28 cellular contexts compared by ENCODE assay signal in the genomic region with DNA sequence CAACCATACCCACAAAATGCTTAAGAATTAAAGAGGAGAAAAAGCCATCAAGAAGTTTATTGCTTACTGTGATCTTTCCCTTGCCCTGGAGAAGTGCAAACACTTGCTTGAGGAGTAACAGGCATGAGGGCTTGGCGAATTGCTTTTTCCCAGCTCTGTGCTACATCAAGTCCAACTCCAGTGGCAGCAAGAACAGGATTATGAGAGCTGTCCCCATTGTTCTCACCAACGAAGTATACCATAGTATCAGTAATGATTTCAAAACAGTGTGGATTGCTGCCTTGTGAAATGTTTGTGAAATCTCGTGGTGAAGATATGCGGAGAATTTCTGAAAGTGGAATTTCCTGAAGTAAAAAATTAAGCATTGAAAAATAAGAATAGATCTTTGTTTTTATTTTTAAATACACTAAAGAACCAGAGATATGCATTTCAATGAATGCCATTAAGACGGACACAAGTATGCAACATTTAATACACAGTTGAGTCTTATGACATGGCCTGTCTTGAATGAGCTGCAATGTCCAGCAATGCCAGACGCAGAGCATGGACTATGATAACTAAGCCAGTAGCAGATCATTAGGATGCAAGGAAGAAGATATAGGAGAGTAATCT. TPM values are rescaled to one million over a fixed set of nuclear protein-coding genes. Genes with fewer than 3 reads are reported as not detected.
DNase-seq lines count a peak whose midpoint lies in the region; TF ChIP-seq lines count a peak whose summit lies in the region.
"Had no signal": no experiment of that assay in that cellular context is flagged by ENCODE, and none has a peak within 500 bp of the region (broad histone marks: within the 10 kb centered on the region; RNA-seq: fewer than 3 reads in every experiment).

No MANE protein-coding gene starts in this region.

- H3K27ac ChIP-seq in neural progenitor cell: no peak overlapping the region
- H3K27ac ChIP-seq: left ventricle myocardium inferior, thyroid gland had no signal

- no peaks in the 10 kb centered on the region for H4K20me1 ChIP-seq in neural progenitor cell (ENCODE audit: low read depth)

- no peak overlapping the region for H3K4me3 Mint-ChIP-seq in neural progenitor cell
- H3K4me3 Mint-ChIP-seq: activated CD4-positive, alpha-beta memory T cell treated with anti-CD3 and anti-CD28 coated beads for 36 hours; activated naive CD4-positive, alpha-beta T cell treated with anti-CD3 and anti-CD28 coated beads, Interleukin-2, amount 10 ng/mL, durations not matched to agents 7 days and 5 days; activated T-helper 1 cell treated with anti-CD3 and anti-CD28 coated beads, Interleukin-12 subunit alpha, Interleukin-12 subunit beta, Interleukin-2, Interleukin-4 antibody, amounts not matched to agents 30 ng/mL and 10 ng/mL and 1 ng/mL, durations not matched to agents 14 hours and 24 hours and 36 hours; HFFc6; naive B cell; stimulated activated naive CD8-positive, alpha-beta T cell treated with anti-CD3 and anti-CD28 coated beads, Interleukin-15, Interleukin-2, amounts not matched to agents 100 ng/mL and 50 ng/mL, for 24 hours had no signal

- H3K36me3 ChIP-seq in neural progenitor cell: peaks cover 30% of the 10 kb centered on the region

- TF ChIP-seq CTCF in AG09309 (IDR thresholded peaks at IDR 0.05; ENCODE audit: control insufficient read depth, insufficient read depth, low read depth, low read length, missing control alignments) (no peak), neural progenitor cell (IDR thresholded peaks at IDR 0.05) (no peak)

- no peak overlapping the region for H3K4me2 ChIP-seq in neural progenitor cell

- H3K9me3 ChIP-seq in neural progenitor cell (ENCODE audit: low read depth): no peaks in the 10 kb centered on the region
- H3K9me3 ChIP-seq: left ventricle myocardium inferior, thyroid gland had no signal

- H3K4me1 ChIP-seq in neural progenitor cell: no peaks in the 10 kb centered on the region
- H3K4me1 ChIP-seq: left ventricle myocardium inferior, thyroid gland had no signal

- H3K27me3 ChIP-seq in neural progenitor cell: no peaks in the 10 kb centered on the region
- H3K27me3 ChIP-seq: thyroid gland had no signal

- DNase-seq in AG09309 (ENCODE audit: low read depth): peak; percentile 1
- DNase-seq in EL: peak; percentile 5
- DNase-seq in amniotic epithelial cell (ENCODE audit: low read depth): peak; percentile 84
- no peak for DNase-seq in neural progenitor cell (ENCODE audit: low spot score)
- no peak for DNase-seq in NCI-H82 treated with DMSO at 0.1 percent for 48 hours (lab: John Stamatoyannopoulos, UW; ENCODE audit: unreplicated experiment)
- DNase-seq in NCI-H2107 treated with DMSO at 0.1 percent for 48 hours (lab: John Stamatoyannopoulos, UW; ENCODE audit: unreplicated experiment): no peak
- no peak for DNase-seq in SK-N-DZ (ENCODE audit: low spot score)
- DNase-seq: activated CD4-positive, alpha-beta memory T cell treated with anti-CD3 and anti-CD28 coated beads for 36 hours; activated CD4-positive, CD25-positive, alpha-beta regulatory T cell treated with anti-CD3 and anti-CD28 coated beads, Interleukin-2, amount 50 U/mL, for 72 hours; activated CD8-positive, alpha-beta memory T cell treated with anti-CD3 and anti-CD28 coated beads, Interleukin-2, amount 50 U/mL, for 4 hours; activated naive CD4-positive, alpha-beta T cell treated with anti-CD3 and anti-CD28 coated beads, Interleukin-2, amount 10 ng/mL, durations not matched to agents 7 days and 5 days; Calu3; DMS79 treated with DMSO at 0.1 percent for 48 hours; HFFc6; hypothalamus; islet precursor cell; left ventricle myocardium inferior; naive B cell; NCI-H1694; NCI-H2171 treated with DMSO at 0.1 percent for 48 hours; NCI-H524; NK-92 treated with Interleukin-12 subunit alpha and Interleukin-12 subunit beta, amount 100 ng/mL, for 24 hours; occipital lobe; SHP77; thyroid gland had no signal

- H2AFZ ChIP-seq in neural progenitor cell (replicated peaks): no peak overlapping the region

- H3K36me3 Mint-ChIP-seq in neural progenitor cell: peaks cover 16% of the 10 kb centered on the region

- H3K9me3 Mint-ChIP-seq in neural progenitor cell: no peaks in the 10 kb centered on the region
- H3K9me3 Mint-ChIP-seq: activated CD4-positive, alpha-beta memory T cell treated with anti-CD3 and anti-CD28 coated beads for 36 hours; activated naive CD4-positive, alpha-beta T cell treated with anti-CD3 and anti-CD28 coated beads, Interleukin-2, amount 10 ng/mL, durations not matched to agents 7 days and 5 days; activated T-helper 1 cell treated with anti-CD3 and anti-CD28 coated beads, Interleukin-12 subunit alpha, Interleukin-12 subunit beta, Interleukin-2, Interleukin-4 antibody, amounts not matched to agents 30 ng/mL and 10 ng/mL and 1 ng/mL, durations not matched to agents 14 hours and 24 hours and 36 hours; HFFc6; naive B cell; stimulated activated naive CD8-positive, alpha-beta T cell treated with anti-CD3 and anti-CD28 coated beads, Interleukin-15, Interleukin-2, amounts not matched to agents 100 ng/mL and 50 ng/mL, for 24 hours had no signal

- peak overlapping the region; percentile 29 for H3K27ac Mint-ChIP-seq in neural progenitor cell
- H3K27ac Mint-ChIP-seq: activated CD4-positive, alpha-beta memory T cell treated with anti-CD3 and anti-CD28 coated beads for 36 hours; activated naive CD4-positive, alpha-beta T cell treated with anti-CD3 and anti-CD28 coated beads, Interleukin-2, amount 10 ng/mL, durations not matched to agents 7 days and 5 days; activated T-helper 1 cell treated with anti-CD3 and anti-CD28 coated beads, Interleukin-12 subunit alpha, Interleukin-12 subunit beta, Interleukin-2, Interleukin-4 antibody, amounts not matched to agents 30 ng/mL and 10 ng/mL and 1 ng/mL, durations not matched to agents 14 hours and 24 hours and 36 hours; HFFc6; stimulated activated naive CD8-positive, alpha-beta T cell treated with anti-CD3 and anti-CD28 coated beads, Interleukin-15, Interleukin-2, amounts not matched to agents 100 ng/mL and 50 ng/mL, for 24 hours had no signal

- no peaks in the 10 kb centered on the region for H3K27me3 Mint-ChIP-seq in neural progenitor cell (ENCODE audit: insufficient read depth, low read depth)
- H3K27me3 Mint-ChIP-seq: activated CD4-positive, alpha-beta memory T cell treated with anti-CD3 and anti-CD28 coated beads for 36 hours; activated naive CD4-positive, alpha-beta T cell treated with anti-CD3 and anti-CD28 coated beads, Interleukin-2, amount 10 ng/mL, durations not matched to agents 7 days and 5 days; naive B cell; stimulated activated naive CD8-positive, alpha-beta T cell treated with anti-CD3 and anti-CD28 coated beads, Interleukin-15, Interleukin-2, amounts not matched to agents 100 ng/mL and 50 ng/mL, for 24 hours had no signal

- no peaks in the 10 kb centered on the region for H3K79me2 ChIP-seq in neural progenitor cell (ENCODE audit: low read depth)

- no peaks in the 10 kb centered on the region for H3K4me1 Mint-ChIP-seq in neural progenitor cell
- H3K4me1 Mint-ChIP-seq: activated naive CD4-positive, alpha-beta T cell treated with anti-CD3 and anti-CD28 coated beads, Interleukin-2, amount 10 ng/mL, durations not matched to agents 7 days and 5 days; naive B cell had no signal

- H3K9ac ChIP-seq in neural progenitor cell: no peak overlapping the region

- H3F3A ChIP-seq in neural progenitor cell (ENCODE audit: low read depth): peaks cover 3% of the 10 kb centered on the region

- no peak overlapping the region for H3K4me3 ChIP-seq in AG09309 (ENCODE audit: control insufficient read depth, low read depth, low read length)
- H3K4me3 ChIP-seq in neural progenitor cell: no peak overlapping the region
- H3K4me3 ChIP-seq: left ventricle myocardium inferior, skin epidermis, thyroid gland had no signal

RNA-seq across cellular contexts. Expression of gene NDUFAF7, which starts 43.0 kb away (rescaled TPM):
- 28.3 and 47.4 TPM in 2 replicates for total RNA-seq in neural progenitor cell (ENCODE audit: low replicate concordance)
- polyA plus RNA-seq in SK-N-DZ (2014; cell fraction: cytosol; rRNA removed): 16.3 and 30.9 TPM in 2 replicates
- polyA plus RNA-seq in SK-N-DZ (2014; cell fraction: nucleus; rRNA removed): 69.8 and 81.2 TPM in 2 replicates

RNA-seq across cellular contexts. Expression of gene CEBPZ, which starts 43.1 kb away (rescaled TPM):
- total RNA-seq in neural progenitor cell (ENCODE audit: low replicate concordance): 56.5 and 86.6 TPM in 2 replicates
- polyA plus RNA-seq in SK-N-DZ (2014; cell fraction: cytosol; rRNA removed): 56.1 and 56.5 TPM in 2 replicates
- 47.9 and 66.4 TPM in 2 replicates for polyA plus RNA-seq in SK-N-DZ (2014; cell fraction: nucleus; rRNA removed)

RNA-seq across cellular contexts. Expression of gene PRKD3, which starts 50.2 kb away (rescaled TPM):
- 59.1 and 95.9 TPM in 2 replicates for total RNA-seq in neural progenitor cell (ENCODE audit: low replicate concordance)
- polyA plus RNA-seq in SK-N-DZ (2014; cell fraction: cytosol; rRNA removed): 20.7 and 24.3 TPM in 2 replicates
- polyA plus RNA-seq in SK-N-DZ (2014; cell fraction: nucleus; rRNA removed): 22.9 and 33.0 TPM in 2 replicates

Comparison
In these comparisons a context has a peak if more than half of its experiments do, and no peak if none do; other contexts are left out.
1. DNase-seq: peak in AG09309 (single experiment), EL (single experiment) and amniotic epithelial cell (single experiment); none in neural progenitor cell (single experiment), NCI-H82 treated with DMSO at 0.1 percent for 48 hours (single experiment), NCI-H2107 treated with DMSO at 0.1 percent for 48 hours (single experiment) and SK-N-DZ (single experiment).